In the genomic region with DNA sequence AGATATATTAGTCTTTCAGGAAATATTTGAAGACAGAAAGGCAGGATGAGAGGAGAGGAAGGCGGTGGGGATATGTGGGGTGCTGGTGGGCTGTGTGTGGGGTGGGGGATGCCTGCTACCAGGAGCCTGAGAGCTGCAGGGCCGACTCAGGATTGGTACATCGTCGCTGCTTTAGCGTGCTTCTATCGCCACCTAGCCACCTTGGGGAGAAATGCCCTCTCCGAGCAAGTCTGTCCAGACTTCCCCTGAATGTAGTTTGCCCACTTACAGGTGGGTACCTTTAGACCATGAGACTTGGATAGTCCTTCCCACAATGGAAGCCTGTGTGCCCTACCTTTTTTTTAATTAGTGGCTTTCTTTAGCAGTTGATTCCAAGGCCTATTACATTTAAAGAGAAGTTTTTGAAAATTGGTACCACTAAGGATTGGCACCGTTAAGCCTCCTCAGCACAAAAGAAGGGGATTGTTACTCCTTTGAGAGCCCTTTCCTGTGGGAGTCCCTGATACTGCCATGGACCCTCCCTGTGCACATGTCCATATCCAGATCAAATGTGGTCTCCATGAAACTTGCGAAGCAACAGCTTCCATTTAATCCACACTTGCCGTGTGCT, we compare ENCODE assay signal across 8 cellular contexts.
A peak's percentile ranks its signal among the peaks of the same experiment; 100 is the strongest.
DNase-seq lines count a peak whose midpoint lies in the region; TF ChIP-seq lines count a peak whose summit lies in the region.

No MANE protein-coding gene starts in this region.

- H2AFZ ChIP-seq in OCI-LY1 (ENCODE audit: low read length), result no peak overlapping the region

- H3K4me1 Mint-ChIP-seq in neural crest cell, result no peaks in the 10 kb centered on the region

- H3K27ac Mint-ChIP-seq in neural crest cell (ENCODE audit: unreplicated experiment), result no peak overlapping the region

- no peaks in the 10 kb centered on the region for H3K9me3 Mint-ChIP-seq in neural crest cell

- 45 to 65% methylated on average over 9 to 10 of the region's 10 CpGs for WGBS in testis, 2 donors

- no peak overlapping the region for H3K27ac ChIP-seq in BLaER1
- H3K27ac ChIP-seq in OCI-LY1 (ENCODE audit: low read depth, low read length, poor library complexity, severe bottlenecking), result no peak overlapping the region
- H3K27ac ChIP-seq in testis, result no peak overlapping the region

- H3K27me3 Mint-ChIP-seq in neural crest cell (ENCODE audit: low read depth), result peaks cover 8% of the 10 kb centered on the region

- H3K27me3 ChIP-seq in BLaER1 (no peaks in the 10 kb centered on the region), OCI-LY1 (ENCODE audit: insufficient read depth, low read length) (no peaks in the 10 kb centered on the region), testis (no peaks in the 10 kb centered on the region)

- peak; percentile 99 for TF ChIP-seq CTCF in OCI-LY1 (IDR thresholded peaks at IDR 0.05; ENCODE audit: low read length)
- TF ChIP-seq CTCF in fibroblast of mammary gland (conservative IDR thresholded peaks at IDR 0.05; ENCODE audit: control insufficient read depth, insufficient read depth, low read depth, low read length), result peak; percentile 96
- TF ChIP-seq CTCF in neural crest cell (conservative IDR thresholded peaks at IDR 0.05), result peak; percentile 86
- TF ChIP-seq CTCF in testis (IDR thresholded peaks at IDR 0.05), result peak in 2 of 3 experiments; percentile 34 to 69

- no peaks in the 10 kb centered on the region for H3K36me3 ChIP-seq in BLaER1
- H3K36me3 ChIP-seq in OCI-LY1 (ENCODE audit: insufficient read depth, low read length), result no peaks in the 10 kb centered on the region
- no peaks in the 10 kb centered on the region for H3K36me3 ChIP-seq in testis (ENCODE audit: low read depth, missing control alignments)

- H3K79me2 ChIP-seq in OCI-LY1 (ENCODE audit: insufficient read depth, low read length), result no peaks in the 10 kb centered on the region

- no peak overlapping the region for H3K4me3 Mint-ChIP-seq in neural crest cell

- intact Hi-C loops in testis (cut with DNase I; ENCODE audit: low total_unique reads), result loop anchor here (10.0 kb wide), 1 partner anchor 284 kb away; the partner anchor contains the start of gene MTCL1

- H3K4me3 ChIP-seq in BLaER1, result no peak overlapping the region
- no peak overlapping the region for H3K4me3 ChIP-seq in OCI-LY1 (ENCODE audit: low read depth, low read length, poor library complexity, severe bottlenecking)
- no peak overlapping the region for H3K4me3 ChIP-seq in fibroblast of mammary gland (ENCODE audit: control insufficient read depth, low read depth, low read length)
- no peak overlapping the region for H3K4me3 ChIP-seq in testis

- H3F3A ChIP-seq in OCI-LY1 (ENCODE audit: insufficient read depth, low read length), result no peaks in the 10 kb centered on the region

- no peaks in the 10 kb centered on the region for H3K9me2 ChIP-seq in OCI-LY1 (ENCODE audit: low read depth, low read length)

- DNase-seq in GM19240 (ENCODE audit: insufficient read length, low spot score), result peak; percentile 53
- peak; percentile 54 for DNase-seq in HT1080 (ENCODE audit: low read depth)
- DNase-seq in activated T-cell treated with anti-CD3 and anti-CD28 coated beads, Interleukin-2, amount 50 U/mL, for 1 hour, result peak; percentile 60
- peak; percentile 72 for DNase-seq in fibroblast of mammary gland (ENCODE audit: low read depth)
- DNase-seq in neural crest cell (ENCODE audit: low read depth, low spot score), result peak; percentile 58
- peak; percentile 64 for DNase-seq in testis

- H3K4me2 ChIP-seq in BLaER1 (peak overlapping the region; percentile 72), OCI-LY1 (ENCODE audit: low read length) (no peak overlapping the region)

- no peak for TF ChIP-seq POLR2A in testis (IDR thresholded peaks at IDR 0.05)

- peaks cover 72% of the 10 kb centered on the region for H3K4me1 ChIP-seq in BLaER1
- H3K4me1 ChIP-seq in OCI-LY1 (ENCODE audit: insufficient read depth, low read length, severe bottlenecking), result no peaks in the 10 kb centered on the region
- H3K4me1 ChIP-seq in testis, result peaks cover 6% of the 10 kb centered on the region

- H3K36me3 Mint-ChIP-seq in neural crest cell (ENCODE audit: low read depth), result no peaks in the 10 kb centered on the region

- H3K9ac ChIP-seq in BLaER1 (no peak overlapping the region), OCI-LY1 (ENCODE audit: low read length) (no peak overlapping the region)

- H3K9me3 ChIP-seq in BLaER1 (no peaks in the 10 kb centered on the region), OCI-LY1 (ENCODE audit: low read length) (no peaks in the 10 kb centered on the region), testis (no peaks in the 10 kb centered on the region)

- no peaks in the 10 kb centered on the region for H4K20me1 ChIP-seq in BLaER1
- no peaks in the 10 kb centered on the region for H4K20me1 ChIP-seq in OCI-LY1 (ENCODE audit: insufficient read depth, low read length)
